Comparison of ENCODE assay signal across 19 cellular contexts in genomic region chr18:76514573-76514972, GRCh38.
"Had no signal": no experiment of that assay in that cellular context is flagged by ENCODE, and none has a peak within 500 bp of the region (broad histone marks: within the 10 kb centered on the region; RNA-seq: fewer than 3 reads in every experiment).

No MANE protein-coding gene starts in this region.

- H3K4me1 ChIP-seq: upper lobe of right lung, vagina had no signal

- DNase-seq: effector CD4-positive, alpha-beta T cell; foreskin melanocyte; heart left ventricle; hippocampal formation; kidney glomerular epithelial cell; naive thymus-derived CD4-positive, alpha-beta T cell; nephron progenitor cell; posterior cingulate gyrus; spleen; stimulated activated CD4-positive, alpha-beta T cell treated with anti-CD3 and anti-CD28 coated beads, Interleukin-15, amount 100 ng/mL, for 24 hours; stimulated activated CD4-positive, alpha-beta T cell treated with anti-CD3 and anti-CD28 coated beads, Interleukin-1b, Interleukin-23, amount 100 ng/mL, for 48 hours; stimulated activated CD4-positive, alpha-beta T cell treated with anti-CD3 and anti-CD28 coated beads, Interleukin-4, amount 100 ng/mL, for 24 hours; stimulated activated naive B cell treated with anti-CD40 and anti-IgM and Interleukin-4, amounts not matched to agents 10 μg/mL and 1 μg/mL and 100 μg/mL, for 72 hours; stimulated activated naive CD8-positive, alpha-beta T cell treated with anti-CD3 and anti-CD28 coated beads, Interleukin-15, amount 100 ng/mL, for 72 hours; testis; upper lobe of right lung had no signal

- H3K27ac Mint-ChIP-seq: naive thymus-derived CD4-positive, alpha-beta T cell; stimulated activated naive B cell treated with anti-CD40 and anti-IgM and Interleukin-4, amounts not matched to agents 10 μg/mL and 1 μg/mL and 100 μg/mL, for 72 hours; stimulated activated naive CD8-positive, alpha-beta T cell treated with anti-CD3 and anti-CD28 coated beads, Interleukin-15, amount 100 ng/mL, for 72 hours had no signal

- ATAC-seq: heart left ventricle; naive thymus-derived CD4-positive, alpha-beta T cell; sciatic nerve; stimulated activated naive B cell treated with anti-CD40 and anti-IgM and Interleukin-4, amounts not matched to agents 10 μg/mL and 1 μg/mL and 100 μg/mL, for 72 hours; stimulated activated naive CD8-positive, alpha-beta T cell treated with anti-CD3 and anti-CD28 coated beads, Interleukin-15, amount 100 ng/mL, for 72 hours; upper lobe of right lung had no signal

- H3K27me3 ChIP-seq: testis, tibial nerve, vagina had no signal

- H3K9me3 Mint-ChIP-seq: naive thymus-derived CD4-positive, alpha-beta T cell; stimulated activated naive B cell treated with anti-CD40 and anti-IgM and Interleukin-4, amounts not matched to agents 10 μg/mL and 1 μg/mL and 100 μg/mL, for 72 hours; stimulated activated naive CD8-positive, alpha-beta T cell treated with anti-CD3 and anti-CD28 coated beads, Interleukin-15, amount 100 ng/mL, for 72 hours had no signal

- H3K36me3 Mint-ChIP-seq: naive thymus-derived CD4-positive, alpha-beta T cell; stimulated activated naive B cell treated with anti-CD40 and anti-IgM and Interleukin-4, amounts not matched to agents 10 μg/mL and 1 μg/mL and 100 μg/mL, for 72 hours had no signal

- H3K9me3 ChIP-seq: heart left ventricle, spleen, testis, tibial nerve, upper lobe of right lung, vagina had no signal

- H3K27ac ChIP-seq: heart left ventricle, spleen, testis, tibial nerve, upper lobe of right lung, vagina had no signal

- H3K4me3 ChIP-seq: heart left ventricle, spleen, testis, tibial nerve, upper lobe of right lung, vagina had no signal

- H3K4me3 Mint-ChIP-seq: naive thymus-derived CD4-positive, alpha-beta T cell; nephron progenitor cell; stimulated activated naive B cell treated with anti-CD40 and anti-IgM and Interleukin-4, amounts not matched to agents 10 μg/mL and 1 μg/mL and 100 μg/mL, for 72 hours; stimulated activated naive CD8-positive, alpha-beta T cell treated with anti-CD3 and anti-CD28 coated beads, Interleukin-15, amount 100 ng/mL, for 72 hours had no signal

- H3K36me3 ChIP-seq: heart left ventricle, spleen, tibial nerve, upper lobe of right lung, vagina had no signal
